ENCODE assay signal across 9 cellular contexts in the genomic region with DNA sequence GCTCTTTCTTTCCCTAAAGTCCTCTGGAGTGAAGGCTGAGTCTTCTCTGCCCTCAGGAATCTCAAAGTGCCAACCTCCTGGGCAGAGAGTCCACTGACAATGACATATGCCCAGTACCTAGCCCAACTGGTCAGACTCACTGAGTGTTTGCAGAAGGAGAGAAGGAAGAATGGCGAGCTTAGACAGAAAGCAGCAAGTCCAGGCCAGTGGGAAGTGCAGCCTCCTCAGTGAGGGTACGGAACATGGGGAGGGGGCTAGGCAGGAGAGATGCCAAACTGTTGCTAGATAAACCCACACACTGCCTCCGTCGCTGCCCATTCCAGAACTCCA. TPM values are rescaled to one million over a fixed set of nuclear protein-coding genes. Genes with fewer than 3 reads are reported as not detected.
A peak's percentile ranks its signal among the peaks of the same experiment; 100 is the strongest.
DNase-seq lines count a peak whose midpoint lies in the region; ATAC-seq, FAIRE-seq and TF ChIP-seq lines count a peak whose summit lies in the region.
"Had no signal": no experiment of that assay in that cellular context is flagged by ENCODE, and none has a peak within 500 bp of the region (broad histone marks: within the 10 kb centered on the region; RNA-seq: fewer than 3 reads in every experiment).

No MANE protein-coding gene starts in this region.

- H3K27ac ChIP-seq in OCI-LY3 (ENCODE audit: low read length) (peak overlapping the region; percentile 28), epithelial cell of prostate (peak overlapping the region; percentile 65), pancreas (peak overlapping the region in 1 of 4 donors; percentile 75)

- H3K4me3 ChIP-seq in OCI-LY3 (ENCODE audit: low read length) (peak overlapping the region; percentile 94), pancreas (peak overlapping the region; percentile 64 to 88 (median 79))

- H3K4me1 ChIP-seq in ES-I3 (ENCODE audit: insufficient read depth, low read length) (peaks cover 12% of the 10 kb centered on the region), OCI-LY3 (ENCODE audit: low read length) (peaks cover 10% of the 10 kb centered on the region), pancreas (peaks cover 3 to 10% (median 6%) of the 10 kb centered on the region in 3 donors)

- intact Hi-C loops in pancreas (cut with DNase I): no loop called here

- 0% methylated on average over 4 of the region's 4 CpGs for WGBS in pancreas, 2 donors

- H3K9ac ChIP-seq in ES-I3 (ENCODE audit: low read depth, low read length): peak overlapping the region; percentile 76
- peak overlapping the region; percentile 83 for H3K9ac ChIP-seq in OCI-LY3 (ENCODE audit: low read length)

- TF ChIP-seq CTCF in OCI-LY3 (IDR thresholded peaks at IDR 0.05; ENCODE audit: low read depth, low read length): no peak
- no peak for TF ChIP-seq CTCF in pancreas (IDR thresholded peaks at IDR 0.05)

- ATAC-seq in pancreas (peak in 3 of 4 donors; percentile 11 to 26 (median 20)), GM19324 (IDR thresholded peaks at IDR 0.05; ENCODE audit: low FRiP score, unreplicated experiment) (no peak)

- DNase-seq in epithelial cell of prostate (ENCODE audit: low read depth, low spot score) (no peak), pancreas (no peak), DMS153 (lab: John Stamatoyannopoulos, UW) (no peak), SK-N-DZ (ENCODE audit: low spot score) (no peak), cerebellar cortex (ENCODE audit: low spot score) (no peak)

- H3K36me3 ChIP-seq in ES-I3 (ENCODE audit: insufficient read depth, low read length) (peaks cover 14% of the 10 kb centered on the region), OCI-LY3 (replicated peaks; ENCODE audit: low read depth, low read length) (peaks cover 15% of the 10 kb centered on the region), pancreas (peaks cover 0 to 21% (median 3%) of the 10 kb centered on the region in 3 donors)

- no peaks in the 10 kb centered on the region for H4K20me1 ChIP-seq in OCI-LY3 (ENCODE audit: insufficient read depth, low read length)

- H3K4me2 ChIP-seq in OCI-LY3 (ENCODE audit: low read length): peak overlapping the region; percentile 92

- H3K9me3 ChIP-seq in ES-I3 (ENCODE audit: control insufficient read depth, insufficient read depth, low read length) (no peaks in the 10 kb centered on the region), OCI-LY3 (ENCODE audit: insufficient read depth, low read length) (no peaks in the 10 kb centered on the region), pancreas (no peaks in the 10 kb centered on the region)

- no peak overlapping the region for H2AFZ ChIP-seq in OCI-LY3 (ENCODE audit: low read depth, low read length)

- peaks cover 10% of the 10 kb centered on the region for H3K79me2 ChIP-seq in OCI-LY3 (ENCODE audit: low read length)

- no peaks in the 10 kb centered on the region for H3K27me3 ChIP-seq in OCI-LY3 (ENCODE audit: low read depth, low read length)
- no peaks in the 10 kb centered on the region for H3K27me3 ChIP-seq in pancreas

- no peak for FAIRE-seq in pancreas (lab: Jason Lieb, UNC)

RNA-seq across cellular contexts. Expression of a gene that starts 0.7 kb away (rescaled TPM):
- total RNA-seq in pancreas: 10 to 100 TPM; 38.4 to 81.3 (median 49.8) TPM
- 100 to 1,000 TPM in 1 of 2 donors, 10 to 100 TPM in 1; 97.1 to 103 TPM for polyA plus RNA-seq in pancreas
- 57.8 and 63.1 TPM in 2 replicates for polyA plus RNA-seq in SK-N-DZ (2014; cell fraction: cytosol; rRNA removed)
- polyA plus RNA-seq in SK-N-DZ (2014; cell fraction: nucleus; rRNA removed): 161 and 177 TPM in 2 replicates

RNA-seq across cellular contexts. Expression of a gene that starts 23.9 kb away (rescaled TPM):
- total RNA-seq in pancreas: under 1 TPM in 1 of 6 donors, not detected in 5; 0.06 TPM
- 1 to 10 TPM; 3.4 to 4.2 TPM for polyA plus RNA-seq in pancreas
- polyA plus RNA-seq in SK-N-DZ (2014; cell fraction: cytosol; rRNA removed): not detected in 2 replicates
- 0.17 and 1.3 TPM in 2 replicates for polyA plus RNA-seq in SK-N-DZ (2014; cell fraction: nucleus; rRNA removed)

RNA-seq across cellular contexts. Expression of a gene that starts 28.3 kb away (rescaled TPM):
- under 1 TPM in 2 of 6 donors, not detected in 4; 0.12 to 0.19 TPM for total RNA-seq in pancreas
- polyA plus RNA-seq in pancreas: under 1 TPM in 1 of 2 donors, not detected in 1; 0.11 TPM
- polyA plus RNA-seq in SK-N-DZ (2014; cell fraction: cytosol; rRNA removed): 0.71 TPM in 1 of 2 replicates, not detected in the other
- 0.14 TPM in 1 of 2 replicates, not detected in the other for polyA plus RNA-seq in SK-N-DZ (2014; cell fraction: nucleus; rRNA removed)

RNA-seq across cellular contexts. Expression of a gene that starts 30.6 kb away (rescaled TPM):
- 10 to 100 TPM; 42.4 to 74.6 (median 55.3) TPM for total RNA-seq in pancreas
- polyA plus RNA-seq in pancreas: 10 to 100 TPM; 32.2 to 45.9 TPM
- polyA plus RNA-seq in SK-N-DZ (2014; cell fraction: cytosol; rRNA removed): 31.3 and 32.5 TPM in 2 replicates
- polyA plus RNA-seq in SK-N-DZ (2014; cell fraction: nucleus; rRNA removed): 29.9 and 44.1 TPM in 2 replicates

RNA-seq across cellular contexts. Expression of a gene that starts 38.1 kb away (rescaled TPM):
- 1 to 10 TPM in 1 of 6 donors, under 1 TPM in 5; 0.14 to 1.2 (median 0.36) TPM for total RNA-seq in pancreas
- polyA plus RNA-seq in pancreas: 1 to 10 TPM; 2.4 to 5.7 TPM
- 0.70 and 0.80 TPM in 2 replicates for polyA plus RNA-seq in SK-N-DZ (2014; cell fraction: cytosol; rRNA removed)
- 0.21 and 1.1 TPM in 2 replicates for polyA plus RNA-seq in SK-N-DZ (2014; cell fraction: nucleus; rRNA removed)
- total RNA-seq: HT1080 had no signal
